1 cellular context compared by ENCODE assay signal in genomic region chr7:106071999-106072714, GRCh38.
TF ChIP-seq lines count a peak whose summit lies in the region.

No MANE protein-coding gene starts in this region.

TF ChIP-seq in HepG2, 621 proteins besides CTCF, POLR2A, EP300 and RAD21 (continued from another document and continues in another):
- TF ChIP-seq ZNF512B (CRISPR knock-in tag; IDR thresholded peaks at IDR 0.05; ENCODE audit: borderline replicate concordance): no peak
- TF ChIP-seq TEF (CRISPR knock-in tag; IDR thresholded peaks at IDR 0.05): no peak
- no peak; the same call in 1 of the 2 replicates for TF ChIP-seq ZNF609 (CRISPR knock-in tag; IDR thresholded peaks at IDR 0.05; ENCODE audit: borderline replicate concordance)
- 0 out of 2 replicates have a peak, but pooled peaks have one; percentile 28 for TF ChIP-seq NFYC (CRISPR knock-in tag; IDR thresholded peaks at IDR 0.05)
- TF ChIP-seq SMARCC2 (IDR thresholded peaks at IDR 0.05): no peak
- no peak for TF ChIP-seq ZNF598 (CRISPR knock-in tag; IDR thresholded peaks at IDR 0.05; ENCODE audit: borderline replicate concordance)
- TF ChIP-seq POLR2AphosphoS5 (IDR thresholded peaks at IDR 0.05; ENCODE audit: low read depth, low read length): no peak
- TF ChIP-seq ZNF350 (CRISPR knock-in tag; IDR thresholded peaks at IDR 0.05; ENCODE audit: borderline replicate concordance, low read depth): no peak
- no peak for TF ChIP-seq ZNF260 (CRISPR knock-in tag; IDR thresholded peaks at IDR 0.05; ENCODE audit: borderline replicate concordance, low read depth)
- TF ChIP-seq FOXC1 (CRISPR knock-in tag; IDR thresholded peaks at IDR 0.05; ENCODE audit: borderline replicate concordance): no peak
- no peak for TF ChIP-seq KIAA2018 (CRISPR knock-in tag; IDR thresholded peaks at IDR 0.05; ENCODE audit: borderline replicate concordance)
- no peak for TF ChIP-seq SNAI1 (CRISPR knock-in tag; IDR thresholded peaks at IDR 0.05; ENCODE audit: borderline replicate concordance)
- TF ChIP-seq ZNF782 (CRISPR knock-in tag; IDR thresholded peaks at IDR 0.05; ENCODE audit: borderline replicate concordance): no peak; the same call in 1 of the 2 replicates
- TF ChIP-seq PTBP1 (IDR thresholded peaks at IDR 0.05; ENCODE audit: low read depth, low read length, poor library complexity, severe bottlenecking): no peak
- no peak for TF ChIP-seq PAF1 (CRISPR knock-in tag; IDR thresholded peaks at IDR 0.05)
- no peak for TF ChIP-seq ELF4 (CRISPR knock-in tag; IDR thresholded peaks at IDR 0.05; ENCODE audit: borderline replicate concordance)
- 0 out of 2 replicates have a peak, but pooled peaks have one; percentile 31 for TF ChIP-seq ARNTL (CRISPR knock-in tag; IDR thresholded peaks at IDR 0.05)
- no peak for TF ChIP-seq SKI (IDR thresholded peaks at IDR 0.05; ENCODE audit: partially characterized antibody)
- TF ChIP-seq GLI4 (CRISPR knock-in tag; IDR thresholded peaks at IDR 0.05; ENCODE audit: borderline replicate concordance): no peak
- TF ChIP-seq ZSCAN21 (CRISPR knock-in tag; IDR thresholded peaks at IDR 0.05; ENCODE audit: borderline replicate concordance): no peak
- TF ChIP-seq ZNF75D (CRISPR knock-in tag; IDR thresholded peaks at IDR 0.05; ENCODE audit: borderline replicate concordance): no peak
- TF ChIP-seq HMGXB4 (CRISPR knock-in tag; IDR thresholded peaks at IDR 0.05; ENCODE audit: borderline replicate concordance in 1 of 2, low read depth in 1 of 2): 0 out of 4 replicates have a peak, but pooled peaks of 1 of the 2 experiments have one; percentile 36
- no peak for TF ChIP-seq REST (IDR thresholded peaks at IDR 0.05; ENCODE audit: borderline replicate concordance in 1 of 2, low read depth in 1 of 2, low read length in 2 of 2)
- peak; percentile 93 for TF ChIP-seq MEIS2 (CRISPR knock-in tag; IDR thresholded peaks at IDR 0.05)
- TF ChIP-seq MTA1 (CRISPR knock-in tag; IDR thresholded peaks at IDR 0.05; ENCODE audit: borderline replicate concordance): no peak
- TF ChIP-seq PHF5A (CRISPR knock-in tag; IDR thresholded peaks at IDR 0.05; ENCODE audit: low read depth, unreplicated experiment): no peak
- no peak for TF ChIP-seq ZNF672 (CRISPR knock-in tag; IDR thresholded peaks at IDR 0.05)
- TF ChIP-seq ZNF34 (CRISPR knock-in tag; IDR thresholded peaks at IDR 0.05; ENCODE audit: borderline replicate concordance): no peak
- TF ChIP-seq ZBTB1 (CRISPR knock-in tag; IDR thresholded peaks at IDR 0.05; ENCODE audit: borderline replicate concordance): no peak
- no peak for TF ChIP-seq ZFP36L2 (CRISPR knock-in tag; IDR thresholded peaks at IDR 0.05)
- TF ChIP-seq MTERF4 (CRISPR knock-in tag; IDR thresholded peaks at IDR 0.05): no peak
- no peak for TF ChIP-seq ZNF274 (CRISPR knock-in tag; IDR thresholded peaks at IDR 0.05)
- no peak for TF ChIP-seq ZNF234 (CRISPR knock-in tag; conservative IDR thresholded peaks at IDR 0.05)
- TF ChIP-seq ZNF567 (CRISPR knock-in tag; IDR thresholded peaks at IDR 0.05; ENCODE audit: borderline replicate concordance): no peak
- TF ChIP-seq MED13 (CRISPR knock-in tag; IDR thresholded peaks at IDR 0.05): no peak
